In genomic region chr4:61200991-61201526, GRCh38 we compare ENCODE assay signal across 8 cellular contexts. TPM values are rescaled to one million over a fixed set of nuclear protein-coding genes. Genes with fewer than 3 reads are reported as not detected.
DNase-seq lines count a peak whose midpoint lies in the region; ATAC-seq, FAIRE-seq and TF ChIP-seq lines count a peak whose summit lies in the region.

No MANE protein-coding gene starts in this region.

- H3K27ac ChIP-seq in SK-N-MC (no peak overlapping the region), pancreas (no peak overlapping the region)

- WGBS in pancreas, 2 donors, result 0 to 1% methylated on average over 26 to 31 of the region's 31 CpGs

- H3K9me3 ChIP-seq in SK-N-MC (ENCODE audit: low read depth, low read length) (no peaks in the 10 kb centered on the region), pancreas (no peaks in the 10 kb centered on the region)

- no peak for FAIRE-seq in pancreas (lab: Jason Lieb, UNC)

- peak overlapping the region; percentile 46 for H3K9ac ChIP-seq in SK-N-MC (ENCODE audit: insufficient read length)

- H3K4me1 ChIP-seq in pancreas, result no peaks in the 10 kb centered on the region

- peak overlapping the region; percentile 95 for H3K4me3 ChIP-seq in SK-N-MC
- peak overlapping the region; percentile 10 to 45 (median 29) for H3K4me3 ChIP-seq in pancreas

- DNase-seq in GM20000 (ENCODE audit: low spot score) (peak; percentile 25), SK-N-MC (ENCODE audit: low read depth, low spot score) (no peak), head of caudate nucleus (peak in 41 of 42 donors; percentile 26 to 83 (median 66)), pancreas (peak in 2 of 6 donors; percentile 49 to 60), NCI-H226 (no peak)
- no peak for DNase-seq in activated CD4-positive, alpha-beta T cell treated with anti-CD3 and anti-CD28 coated beads, Interleukin-2, amount 50 U/mL, for 48 hours

- ATAC-seq in pancreas (peak in 2 of 4 donors; percentile 40 to 46), HG02885 (IDR thresholded peaks at IDR 0.05; ENCODE audit: poor library complexity, unreplicated experiment) (no peak), HG02973 (IDR thresholded peaks at IDR 0.05; ENCODE audit: unreplicated experiment) (no peak)

- H3K36me3 ChIP-seq in SK-N-MC (ENCODE audit: insufficient read depth, low read length) (no peaks in the 10 kb centered on the region), pancreas (no peaks in the 10 kb centered on the region)

- intact Hi-C loops in head of caudate nucleus (cut with DNase I), result no loop called here
- intact Hi-C loops in pancreas (cut with DNase I), result no loop called here

- H3K27me3 ChIP-seq in pancreas, result peaks cover 0 to 13% (median 3%) of the 10 kb centered on the region in 4 donors

- TF ChIP-seq CTCF in GM20000 (IDR thresholded peaks at IDR 0.05; ENCODE audit: extremely low read depth, missing control alignments) (no peak), pancreas (IDR thresholded peaks at IDR 0.05) (no peak)

RNA-seq across cellular contexts. Expression of gene ADGRL3, which starts 0.9 kb away (rescaled TPM):
- total RNA-seq in pancreas, result 1 to 10 TPM in 1 of 6 donors, under 1 TPM in 5; 0.14 to 1.4 (median 0.35) TPM
- under 1 TPM; 0.08 to 0.21 TPM for polyA plus RNA-seq in pancreas

Comparison
In these comparisons a context has a peak if more than half of its experiments do, and no peak if none do; other contexts are left out.
1. DNase-seq: peak in GM20000 (single experiment) and head of caudate nucleus (41 of 42); none in SK-N-MC (single experiment), activated CD4-positive, alpha-beta T cell treated with anti-CD3 and anti-CD28 coated beads, Interleukin-2, amount 50 U/mL, for 48 hours (0 of 2) and NCI-H226 (single experiment).